20 cellular contexts compared by ENCODE assay signal in the genomic region with DNA sequence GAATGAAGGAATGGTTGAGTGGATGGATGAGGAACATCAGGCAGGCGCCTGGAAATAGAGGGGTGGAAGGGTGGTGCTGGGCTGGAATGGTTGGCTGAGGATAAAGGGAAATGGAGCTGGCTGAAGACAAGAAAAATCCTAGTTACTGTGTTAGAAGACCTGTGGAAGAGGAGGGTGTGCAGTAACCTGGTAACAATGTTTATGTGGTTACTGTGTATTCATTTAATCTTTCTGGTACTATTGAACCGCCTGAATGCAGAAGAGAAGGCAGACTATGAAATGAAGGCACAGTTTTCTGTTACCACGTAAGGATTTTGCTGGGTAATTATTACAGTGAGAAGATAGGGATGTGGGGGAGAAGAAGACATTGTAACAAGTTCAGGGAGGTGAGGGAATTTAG.
DNase-seq lines count a peak whose midpoint lies in the region; ATAC-seq, FAIRE-seq and TF ChIP-seq lines count a peak whose summit lies in the region.
"Had no signal": no experiment of that assay in that cellular context is flagged by ENCODE, and none has a peak within 500 bp of the region (broad histone marks: within the 10 kb centered on the region; RNA-seq: fewer than 3 reads in every experiment).

No MANE protein-coding gene starts in this region.

- H4K20me1 ChIP-seq in astrocyte (ENCODE audit: insufficient read depth, low read length) (no peaks in the 10 kb centered on the region), HepG2 (ENCODE audit: insufficient read depth, low read length) (peaks cover 20% of the 10 kb centered on the region)

- no peaks in the 10 kb centered on the region for H3K27me3 ChIP-seq in CD4-positive, CD25-positive, alpha-beta regulatory T cell (ENCODE audit: control insufficient read depth, insufficient read depth, low read length)
- H3K27me3 ChIP-seq in astrocyte (ENCODE audit: insufficient read depth, low read length) (no peaks in the 10 kb centered on the region), mesenchymal stem cell (ENCODE audit: control insufficient read depth in 1 of 2, insufficient read depth in 1 of 2, low read length in 2 of 2) (no peaks in the 10 kb centered on the region), HepG2 (ENCODE audit: control insufficient read depth in 1 of 2, insufficient read depth in 2 of 2, low read length in 2 of 2) (no peaks in the 10 kb centered on the region)
- H3K27me3 ChIP-seq: dorsolateral prefrontal cortex, MG63, right lobe of liver had no signal

- H3K79me2 ChIP-seq in astrocyte (ENCODE audit: insufficient read depth, low read length) (peaks cover 33% of the 10 kb centered on the region), HepG2 (ENCODE audit: insufficient read depth, low read length) (peaks cover 59% of the 10 kb centered on the region)

- no peak overlapping the region for H2BK120ac ChIP-seq in mesenchymal stem cell (ENCODE audit: low read depth, low read length)

- intact Hi-C loops in HepG2 (cut with micrococcal nuclease; ENCODE audit: unreplicated experiment): no loop called here

- no peak for TF ChIP-seq RAD21 in HepG2 (CRISPR knock-in tag; IDR thresholded peaks at IDR 0.05)

- POLR2A ChIA-PET in HepG2 (lab: Yijun Ruan, JAX): no interaction called here

- H3K9ac ChIP-seq in astrocyte (ENCODE audit: low read length) (no peak overlapping the region), mesenchymal stem cell (ENCODE audit: low read length) (no peak overlapping the region), HepG2 (ENCODE audit: insufficient read depth, low read depth, low read length) (no peak overlapping the region)

- H2AK5ac ChIP-seq in mesenchymal stem cell (ENCODE audit: low read length, severe bottlenecking): peak overlapping the region; percentile 91

- H3K4me3 ChIP-seq in CD4-positive, CD25-positive, alpha-beta regulatory T cell (ENCODE audit: low read depth, low read length): no peak overlapping the region
- H3K4me3 ChIP-seq in astrocyte (ENCODE audit: insufficient read depth, low read depth, low read length) (no peak overlapping the region), mesenchymal stem cell (ENCODE audit: insufficient read depth in 1 of 2, low read depth in 1 of 2, low read length in 2 of 2) (no peak overlapping the region), HepG2 (replicated peaks in 1 of 3; ENCODE audit: insufficient read depth in 1 of 3, low read depth in 2 of 3, low read length in 3 of 3) (no peak overlapping the region)
- H3K4me3 ChIP-seq: dorsolateral prefrontal cortex, MG63, mucosa of descending colon, right lobe of liver had no signal

- H2BK12ac ChIP-seq in mesenchymal stem cell (ENCODE audit: low read length in 2 of 2): peak overlapping the region in 1 of 2 experiments; percentile 81

- H3K27ac ChIP-seq in CD4-positive, CD25-positive, alpha-beta regulatory T cell (ENCODE audit: insufficient read depth, low read length, poor library complexity, severe bottlenecking): no peak overlapping the region
- peak overlapping the region; percentile 28 for H3K27ac ChIP-seq in astrocyte (ENCODE audit: low read depth, low read length)
- H3K27ac ChIP-seq in mesenchymal stem cell (ENCODE audit: low read length, poor library complexity, severe bottlenecking): peak overlapping the region; percentile 45
- no peak overlapping the region for H3K27ac ChIP-seq in HepG2 (ENCODE audit: extremely low read length, insufficient read depth, low read length)
- H3K27ac ChIP-seq: right lobe of liver had no signal

- H3K36me3 ChIP-seq in CD4-positive, CD25-positive, alpha-beta regulatory T cell (ENCODE audit: control insufficient read depth, insufficient read depth, low read length): peaks cover 5% of the 10 kb centered on the region
- no peaks in the 10 kb centered on the region for H3K36me3 ChIP-seq in astrocyte (ENCODE audit: insufficient read depth, low read length)
- no peaks in the 10 kb centered on the region for H3K36me3 ChIP-seq in mesenchymal stem cell (ENCODE audit: control insufficient read depth in 1 of 2, insufficient read depth in 2 of 2, low read depth in 1 of 2, low read length in 2 of 2)
- H3K36me3 ChIP-seq in HepG2 (replicated peaks in 1 of 2; ENCODE audit: control insufficient read depth in 1 of 2, insufficient read depth in 2 of 2, low read length in 2 of 2): peaks cover 0 to 3% of the 10 kb centered on the region in 2 experiments; a peak in 2 of 5 replicates
- H3K36me3 ChIP-seq: MG63, right lobe of liver had no signal

- no peak overlapping the region for H2BK15ac ChIP-seq in mesenchymal stem cell (ENCODE audit: low read depth, poor library complexity, severe bottlenecking)

- H3K79me1 ChIP-seq in mesenchymal stem cell (replicated peaks; ENCODE audit: low read length, poor library complexity, severe bottlenecking): peaks cover 36% of the 10 kb centered on the region

- in situ Hi-C loops in HepG2 (cut with HindIII; ENCODE audit: extremely low pct_ligation_motif_present, low pct_unique_long_range_greater_than_20kb): no loop called here

- no peak overlapping the region for H3K14ac ChIP-seq in mesenchymal stem cell (ENCODE audit: low read length in 2 of 2)

- H3K27me3 Mint-ChIP-seq in CD4-positive, CD25-positive, alpha-beta regulatory T cell: no peaks in the 10 kb centered on the region
- H3K27me3 Mint-ChIP-seq in HFFc6 (ENCODE audit: insufficient read depth) (peaks cover 3% of the 10 kb centered on the region), astrocyte (ENCODE audit: low read depth, unreplicated experiment) (no peaks in the 10 kb centered on the region)

- TF ChIP-seq CTCF in HFFc6 (IDR thresholded peaks at IDR 0.05) (no peak), astrocyte (IDR thresholded peaks at IDR 0.05; ENCODE audit: insufficient read depth, low read depth, low read length) (no peak), HepG2 (CRISPR knock-in tag; IDR thresholded peaks at IDR 0.05) (no peak)

- H3K23ac ChIP-seq in mesenchymal stem cell (ENCODE audit: low read length in 2 of 2): peak overlapping the region in 1 of 2 experiments; percentile 50

- no peak for DNase-seq in CD4-positive, CD25-positive, alpha-beta regulatory T cell
- DNase-seq in HFFc6 (no peak), astrocyte (ENCODE audit: low read depth) (peak; percentile 18), mesenchymal stem cell (no peak), HepG2 (ENCODE audit: low spot score) (no peak), kidney glomerular epithelial cell (lab: John Stamatoyannopoulos, UW) (no peak)
- DNase-seq: activated naive CD4-positive, alpha-beta T cell treated with Interleukin-2 at 50 U/mL for 16 hours; hippocampal formation; mucosa of descending colon; NCI-H1694; right lobe of liver; SIG-M5; T-helper 2 cell had no signal

- no peak overlapping the region for H3K18ac ChIP-seq in mesenchymal stem cell (ENCODE audit: low read depth in 1 of 2, low read length in 2 of 2)

- H4K91ac ChIP-seq in mesenchymal stem cell (ENCODE audit: low read length): no peak overlapping the region

- no peaks in the 10 kb centered on the region for H3K9me3 Mint-ChIP-seq in CD4-positive, CD25-positive, alpha-beta regulatory T cell
- H3K9me3 Mint-ChIP-seq in HFFc6: no peaks in the 10 kb centered on the region
- H3K9me3 Mint-ChIP-seq in astrocyte (ENCODE audit: unreplicated experiment): no peaks in the 10 kb centered on the region

- H3K27ac Mint-ChIP-seq in CD4-positive, CD25-positive, alpha-beta regulatory T cell: peak overlapping the region; percentile 13 to 70 (median 51)
- peak overlapping the region; percentile 71 for H3K27ac Mint-ChIP-seq in HFFc6
- peak overlapping the region; percentile 60 for H3K27ac Mint-ChIP-seq in astrocyte (ENCODE audit: unreplicated experiment)

- H2AFZ ChIP-seq in astrocyte (ENCODE audit: low read depth, low read length): no peak overlapping the region
- H2AFZ ChIP-seq in mesenchymal stem cell (ENCODE audit: low read depth, low read length): no peak overlapping the region
- no peak overlapping the region for H2AFZ ChIP-seq in HepG2 (ENCODE audit: low read length)

- no peak overlapping the region for H3K4me3 Mint-ChIP-seq in CD4-positive, CD25-positive, alpha-beta regulatory T cell
- no peak overlapping the region for H3K4me3 Mint-ChIP-seq in HFFc6
- peak overlapping the region; percentile 2 for H3K4me3 Mint-ChIP-seq in astrocyte (ENCODE audit: unreplicated experiment)

- BruUV-seq in HepG2 (replicated peaks; lab: Mats Ljungman, UMichigan): no TSS peak

- H2BK5ac ChIP-seq in mesenchymal stem cell (ENCODE audit: low read depth, low read length, poor library complexity, severe bottlenecking): no peak overlapping the region

- H3K36me3 Mint-ChIP-seq in CD4-positive, CD25-positive, alpha-beta regulatory T cell: peaks cover 31% of the 10 kb centered on the region
- H3K36me3 Mint-ChIP-seq in HFFc6 (ENCODE audit: low read depth) (peaks cover 38% of the 10 kb centered on the region), astrocyte (ENCODE audit: low read depth, unreplicated experiment) (peaks cover 3% of the 10 kb centered on the region)

- 92% methylated on average over 3 of the region's 3 CpGs for WGBS in mesenchymal stem cell
- 93% methylated on average over 3 of the region's 3 CpGs for WGBS in HepG2 (ENCODE audit: low lambda C conversion rate)

- H3K4me1 ChIP-seq in CD4-positive, CD25-positive, alpha-beta regulatory T cell (ENCODE audit: control insufficient read depth, insufficient read depth, low read length, poor library complexity, severe bottlenecking): no peaks in the 10 kb centered on the region
- peaks cover 12% of the 10 kb centered on the region for H3K4me1 ChIP-seq in astrocyte (ENCODE audit: insufficient read depth, low read length)
- H3K4me1 ChIP-seq in mesenchymal stem cell (ENCODE audit: control insufficient read depth, insufficient read depth, low read depth, low read length): peaks cover 14% of the 10 kb centered on the region
- H3K4me1 ChIP-seq in HepG2 (ENCODE audit: insufficient read depth, low read length): no peaks in the 10 kb centered on the region; the same call in 1 of the 2 replicates

- no peak for ATAC-seq in CD4-positive, CD25-positive, alpha-beta regulatory T cell (ENCODE audit: low read depth in 2 of 2)
- ATAC-seq in GM21526 (IDR thresholded peaks at IDR 0.05; ENCODE audit: low FRiP score, unreplicated experiment): no peak
- ATAC-seq in HepG2: no peak
- no peak for ATAC-seq in GM19452 (IDR thresholded peaks at IDR 0.05; ENCODE audit: unreplicated experiment)
- ATAC-seq: activated CD4-positive, CD25-positive, alpha-beta regulatory T cell treated with anti-CD3 and anti-CD28 coated beads, Interleukin-2, amount 50 U/mL, for 24 hours; mucosa of descending colon; right lobe of liver had no signal

- H3K4me1 Mint-ChIP-seq in CD4-positive, CD25-positive, alpha-beta regulatory T cell: peaks cover 26 to 78% (median 66%) of the 10 kb centered on the region in 4 donors
- H3K4me1 Mint-ChIP-seq in HFFc6 (ENCODE audit: low read depth) (peaks cover 94% of the 10 kb centered on the region), astrocyte (ENCODE audit: low read depth, unreplicated experiment) (peaks cover 68% of the 10 kb centered on the region)

- peak overlapping the region; percentile 69 for H3K4me2 ChIP-seq in astrocyte (ENCODE audit: low read length)
- H3K4me2 ChIP-seq in mesenchymal stem cell (ENCODE audit: low read length, poor library complexity, severe bottlenecking): no peak overlapping the region
- H3K4me2 ChIP-seq in HepG2 (ENCODE audit: low read depth, low read length): no peak overlapping the region

- TF ChIP-seq EP300 in HepG2 (IDR thresholded peaks at IDR 0.05; ENCODE audit: low read depth in 2 of 2, low read length in 2 of 2) (no peak), HepG2 (CRISPR knock-in tag; IDR thresholded peaks at IDR 0.05; ENCODE audit: borderline replicate concordance) (no peak)

- no peak for FAIRE-seq in astrocyte (lab: Jason Lieb, UNC)
- no peak for FAIRE-seq in HepG2 (lab: Jason Lieb, UNC)
- FAIRE-seq: D721Med, G401.6 had no signal

- CTCF ChIA-PET in HepG2 (lab: Yijun Ruan, JAX; ENCODE audit: low intra/inter-chr PET ratio, low total read pairs): no interaction called here

- H3K4ac ChIP-seq in mesenchymal stem cell (ENCODE audit: low read depth in 1 of 2, low read length in 2 of 2): peak overlapping the region in 1 of 2 experiments; percentile 45

- no peaks in the 10 kb centered on the region for H3K9me3 ChIP-seq in CD4-positive, CD25-positive, alpha-beta regulatory T cell (ENCODE audit: control insufficient read depth in 2 of 2, low read length in 2 of 2)
- H3K9me3 ChIP-seq in astrocyte (ENCODE audit: insufficient read depth, low read depth, low read length): no peaks in the 10 kb centered on the region
- H3K9me3 ChIP-seq in mesenchymal stem cell (ENCODE audit: control insufficient read depth, low read length): no peaks in the 10 kb centered on the region
- H3K9me3 ChIP-seq in HepG2 (ENCODE audit: low read length): no peaks in the 10 kb centered on the region
- H3K9me3 ChIP-seq: MG63, mucosa of descending colon, right lobe of liver had no signal

- no peak overlapping the region for H4K8ac ChIP-seq in mesenchymal stem cell (ENCODE audit: low read length)

- no peak for TF ChIP-seq POLR2A in HepG2 (IDR thresholded peaks at IDR 0.05; ENCODE audit: insufficient read depth in 1 of 2, low read depth in 2 of 2, low read length in 2 of 2)

Comparison
In these comparisons a context has a peak if more than half of its experiments do, and no peak if none do; other contexts are left out.
1. H3K27ac ChIP-seq: peak in astrocyte (single experiment) and mesenchymal stem cell (single experiment); none in CD4-positive, CD25-positive, alpha-beta regulatory T cell (single experiment) and HepG2 (single experiment).
2. Peak in every context shown above with its lines, with median percentiles within 50 percentile points of each other: H3K27ac Mint-ChIP-seq.